Comparison of ENCODE assay signal across 1 cellular context in genomic region chr1:23980006-23980724, GRCh38.
A peak's percentile ranks its signal among the peaks of the same experiment; 100 is the strongest.
TF ChIP-seq lines count a peak whose summit lies in the region.

Gene SRSF10, minus strand, starts transcription at chr1:23980327. Its CDS starts 72 bp downstream, at chr1:23980255.

TF ChIP-seq in HepG2, 621 proteins besides CTCF, POLR2A, EP300 and RAD21 (continued from another document and continues in another):
- no peak for TF ChIP-seq GPBP1L1 (CRISPR knock-in tag; IDR thresholded peaks at IDR 0.05)
- TF ChIP-seq KLF12 (CRISPR knock-in tag; IDR thresholded peaks at IDR 0.05; ENCODE audit: borderline replicate concordance), result peak; percentile 86
- TF ChIP-seq ZNF878 (CRISPR knock-in tag; IDR thresholded peaks at IDR 0.05), result 0 out of 2 replicates have a peak, but pooled peaks have one; percentile 17
- TF ChIP-seq TARDBP (CRISPR knock-in tag; IDR thresholded peaks at IDR 0.05), result peak; percentile 77
- TF ChIP-seq ZNF432 (CRISPR knock-in tag; IDR thresholded peaks at IDR 0.05; ENCODE audit: borderline replicate concordance), result no peak
- TF ChIP-seq TEAD2 (CRISPR knock-in tag; IDR thresholded peaks at IDR 0.05), result no peak
- no peak for TF ChIP-seq ATF7 (IDR thresholded peaks at IDR 0.05)
- 0 out of 2 replicates have a peak, but pooled peaks have one; percentile 72 for TF ChIP-seq ATF7 (CRISPR knock-in tag; IDR thresholded peaks at IDR 0.05)
- peak; percentile 98 for TF ChIP-seq POGZ (CRISPR knock-in tag; IDR thresholded peaks at IDR 0.05)
- peak; percentile 85 for TF ChIP-seq ZNF564 (CRISPR knock-in tag; IDR thresholded peaks at IDR 0.05)
- TF ChIP-seq PBX2 (CRISPR knock-in tag; IDR thresholded peaks at IDR 0.05), result no peak
- TF ChIP-seq HMG20A (CRISPR knock-in tag; IDR thresholded peaks at IDR 0.05; ENCODE audit: borderline replicate concordance), result no peak
- TF ChIP-seq ZNF460 (CRISPR knock-in tag; IDR thresholded peaks at IDR 0.05; ENCODE audit: borderline replicate concordance), result no peak
- no peak for TF ChIP-seq ATM (IDR thresholded peaks at IDR 0.05; ENCODE audit: borderline replicate concordance)
- TF ChIP-seq ZNF121 (CRISPR knock-in tag; IDR thresholded peaks at IDR 0.05), result 0 out of 2 replicates have a peak, but pooled peaks have one; percentile 48
- peak; percentile 97 for TF ChIP-seq AGO2 (optimal IDR thresholded peaks at IDR 0.05; ENCODE audit: low read depth, low read length)
- peak; percentile 93 for TF ChIP-seq KLF6 (CRISPR knock-in tag; IDR thresholded peaks at IDR 0.05)
- TF ChIP-seq NFYC (CRISPR knock-in tag; IDR thresholded peaks at IDR 0.05), result peak; percentile 60
- no peak for TF ChIP-seq PAWR (CRISPR knock-in tag; IDR thresholded peaks at IDR 0.05; ENCODE audit: borderline replicate concordance)
- no peak for TF ChIP-seq HIC2 (CRISPR knock-in tag; IDR thresholded peaks at IDR 0.05; ENCODE audit: low read depth)
- TF ChIP-seq MTF1 (CRISPR knock-in tag; IDR thresholded peaks at IDR 0.05), result 0 out of 2 replicates have a peak, but pooled peaks have one; percentile 44
- peak; percentile 49; the same call in 1 of the 2 replicates for TF ChIP-seq ATF2 (CRISPR knock-in tag; IDR thresholded peaks at IDR 0.05)
- TF ChIP-seq TERF1 (CRISPR knock-in tag; IDR thresholded peaks at IDR 0.05), result 0 out of 2 replicates have a peak, but pooled peaks have one; percentile 89
- TF ChIP-seq FOXM1 (CRISPR knock-in tag; IDR thresholded peaks at IDR 0.05), result 0 out of 2 replicates have a peak, but pooled peaks have one; percentile 49
- TF ChIP-seq ZFP1 (CRISPR knock-in tag; IDR thresholded peaks at IDR 0.05), result peak; percentile 27; the same call in 1 of the 2 replicates
- TF ChIP-seq ZNF512 (CRISPR knock-in tag; IDR thresholded peaks at IDR 0.05), result no peak
- TF ChIP-seq ZNF790 (CRISPR knock-in tag; IDR thresholded peaks at IDR 0.05; ENCODE audit: borderline replicate concordance), result peak; percentile 87; the same call in 1 of the 2 replicates
- peak; percentile 95 for TF ChIP-seq ZNF563 (CRISPR knock-in tag; IDR thresholded peaks at IDR 0.05)
- peak; percentile 35; the same call in 1 of the 2 replicates for TF ChIP-seq ZSCAN5A (CRISPR knock-in tag; IDR thresholded peaks at IDR 0.05; ENCODE audit: borderline replicate concordance)
- TF ChIP-seq AFF4 (CRISPR knock-in tag; IDR thresholded peaks at IDR 0.05), result peak; percentile 65; the same call in 1 of the 2 replicates
- peak; percentile 45; the same call in 1 of the 2 replicates for TF ChIP-seq ARID5B (CRISPR knock-in tag; IDR thresholded peaks at IDR 0.05)
- TF ChIP-seq NFYB (CRISPR knock-in tag; IDR thresholded peaks at IDR 0.05), result no peak; the same call in 1 of the 2 replicates
- TF ChIP-seq SALL2 (CRISPR knock-in tag; IDR thresholded peaks at IDR 0.05), result peak; percentile 95
- TF ChIP-seq ZNF652 (CRISPR knock-in tag; IDR thresholded peaks at IDR 0.05; ENCODE audit: borderline replicate concordance, low read depth), result peak; percentile 40; the same call in 1 of the 2 replicates
- TF ChIP-seq TFDP2 (CRISPR knock-in tag; IDR thresholded peaks at IDR 0.05), result peak; percentile 96
- TF ChIP-seq ZNF160 (CRISPR knock-in tag; IDR thresholded peaks at IDR 0.05), result peak; percentile 86; the same call in 1 of the 2 replicates
- TF ChIP-seq CHD2 (IDR thresholded peaks at IDR 0.05; ENCODE audit: low read depth, low read length), result peak; percentile 98
- peak; percentile 91; the same call in 1 of the 2 replicates for TF ChIP-seq ZNF337 (CRISPR knock-in tag; IDR thresholded peaks at IDR 0.05; ENCODE audit: borderline replicate concordance, low read depth)
- 0 out of 2 replicates have a peak, but pooled peaks have one; percentile 82 for TF ChIP-seq U2AF2 (IDR thresholded peaks at IDR 0.05; ENCODE audit: low read depth, low read length)
- no peak for TF ChIP-seq TRIM24 (CRISPR knock-in tag; IDR thresholded peaks at IDR 0.05)
